In genomic region chr7:159102681-159103381, GRCh38 we compare ENCODE assay signal across 30 cellular contexts. TPM values are rescaled to one million over a fixed set of nuclear protein-coding genes. Genes with fewer than 3 reads are reported as not detected.
DNase-seq lines count a peak whose midpoint lies in the region; ATAC-seq, FAIRE-seq and TF ChIP-seq lines count a peak whose summit lies in the region.
"Had no signal": no experiment of that assay in that cellular context is flagged by ENCODE, and none has a peak within 500 bp of the region (broad histone marks: within the 10 kb centered on the region; RNA-seq: fewer than 3 reads in every experiment).

No MANE protein-coding gene starts in this region.

- H3K9me3 ChIP-seq in kidney (ENCODE audit: control insufficient read depth in 1 of 2, low read length in 2 of 2) (no peaks in the 10 kb centered on the region), sigmoid colon (no peaks in the 10 kb centered on the region)

- WGBS in sigmoid colon, 2 donors, result 88 to 90% methylated on average over 14 of the region's 14 CpGs

- H3K27me3 ChIP-seq in H7 (ENCODE audit: control insufficient read depth, insufficient read depth, low read length), result no peaks in the 10 kb centered on the region
- no peaks in the 10 kb centered on the region for H3K27me3 ChIP-seq in sigmoid colon

- TF ChIP-seq CTCF in kidney (IDR thresholded peaks at IDR 0.05; ENCODE audit: borderline replicate concordance, extremely low read depth, insufficient read depth), result no peak
- no peak for TF ChIP-seq CTCF in sigmoid colon (IDR thresholded peaks at IDR 0.05)

- DNase-seq in activated CD4-positive, CD25-positive, alpha-beta regulatory T cell treated with anti-CD3 and anti-CD28 coated beads, Interleukin-2, amount 50 U/mL, for 72 hours, result peak; percentile 26
- DNase-seq in H7 (peak; percentile 60), kidney (peak; percentile 32), sigmoid colon (peak; percentile 40), NCI-H345 treated with DMSO at 0.1 percent for 48 hours (lab: John Stamatoyannopoulos, UW; ENCODE audit: unreplicated experiment) (no peak)
- DNase-seq in stimulated activated CD4-positive, alpha-beta T cell treated with anti-CD3 and anti-CD28 coated beads, Interleukin-15, amount 100 ng/mL, for 24 hours, result no peak
- DNase-seq: activated B cell treated with CpG ODN at 0.5 μM for 24 hours; activated CD8-positive, alpha-beta T cell treated with anti-CD3 and anti-CD28 coated beads for 36 hours; activated naive CD4-positive, alpha-beta T cell treated with anti-CD3 and anti-CD28 coated beads, Interleukin-2, amount 50 U/mL, for 16 hours; activated T-cell treated with anti-CD3 and anti-CD28 coated beads for 4 hours; AML-193; DMS53; effector memory CD4-positive, alpha-beta T cell; foreskin melanocyte; GF-D8; naive B cell; NCI-H1436; NCI-H2171; small intestine; stimulated activated CD4-positive, alpha-beta T cell treated with anti-CD3 and anti-CD28 coated beads, Interleukin-2, amount 100 ng/mL, for 48 hours; stimulated activated naive CD4-positive, alpha-beta T cell had no signal

- intact Hi-C loops in kidney (cut with DNase I) (no loop called here), sigmoid colon (cut with DNase I) (no loop called here)

- H3K4me1 ChIP-seq in kidney (ENCODE audit: control insufficient read depth in 1 of 2, insufficient read depth in 1 of 2, low read depth in 1 of 2, low read length in 2 of 2), result peaks cover 0 to 3% of the 10 kb centered on the region in 2 donors
- peaks cover 0 to 27% (median 18%) of the 10 kb centered on the region in 4 donors for H3K4me1 ChIP-seq in sigmoid colon

- ATAC-seq in activated CD4-positive, CD25-positive, alpha-beta regulatory T cell treated with anti-CD3 and anti-CD28 coated beads, Interleukin-2, amount 50 U/mL, for 24 hours, result no peak
- ATAC-seq in HG02970 (IDR thresholded peaks at IDR 0.05; ENCODE audit: low FRiP score, unreplicated experiment), result no peak
- ATAC-seq: activated CD8-positive, alpha-beta T cell treated with anti-CD3 and anti-CD28 coated beads for 36 hours; esophagus mucosa; HCT116; K562 had no signal

- H3K27ac ChIP-seq in kidney (ENCODE audit: low read depth in 2 of 2, low read length in 2 of 2), result no peak overlapping the region
- no peak overlapping the region for H3K27ac ChIP-seq in sigmoid colon

- H3K36me3 ChIP-seq in H7 (replicated peaks; ENCODE audit: control insufficient read depth, insufficient read depth, low read length) (no peaks in the 10 kb centered on the region), kidney (ENCODE audit: control insufficient read depth in 1 of 2, insufficient read depth in 2 of 2, low read length in 2 of 2) (no peaks in the 10 kb centered on the region), sigmoid colon (peaks cover 0 to 13% (median 0%) of the 10 kb centered on the region in 4 donors)

- H3K4me3 ChIP-seq in H7 (ENCODE audit: insufficient read depth, low read depth, low read length), result no peak overlapping the region
- no peak overlapping the region for H3K4me3 ChIP-seq in kidney (ENCODE audit: low read length in 2 of 2)
- H3K4me3 ChIP-seq in sigmoid colon, result no peak overlapping the region
- H3K4me3 ChIP-seq: K562 had no signal

- no peak for TF ChIP-seq EP300 in sigmoid colon (IDR thresholded peaks at IDR 0.05)

- no peak for FAIRE-seq in kidney (lab: Jason Lieb, UNC)
- FAIRE-seq: astrocyte, K562, keratinocyte, small intestine had no signal

- TF ChIP-seq POLR2A in sigmoid colon (IDR thresholded peaks at IDR 0.05), result no peak

- no peak overlapping the region for H3K9ac ChIP-seq in kidney (ENCODE audit: low read length in 2 of 2)

RNA-seq across cellular contexts. Expression of gene VIPR2, which starts 41.8 kb away (rescaled TPM):
- 2.5 and 3.5 TPM in 2 replicates for total RNA-seq in H7 (2014; rRNA removed; shearing (Covaris generic))
- total RNA-seq in kidney (0.91 TPM), sigmoid colon (10 to 100 TPM; 11.7 to 21.4 (median 15.7) TPM)
- polyA plus RNA-seq in kidney (ENCODE audit: insufficient read depth, low read depth, low replicate concordance) (1.3 TPM), sigmoid colon (1 to 10 TPM in 2 of 3 donors, under 1 TPM in 1; 0.23 to 3.0 (median 2.4) TPM)
- total RNA-seq: A172, activated B cell treated with CpG ODN at 0.5 μM for 24 hours, RPMI7951 had no signal
- polyA plus RNA-seq: K562, keratinocyte had no signal

Comparison
In these comparisons a context has a peak if more than half of its experiments do, and no peak if none do; other contexts are left out.
1. DNase-seq: peak in activated CD4-positive, CD25-positive, alpha-beta regulatory T cell treated with anti-CD3 and anti-CD28 coated beads, Interleukin-2, amount 50 U/mL, for 72 hours (single experiment), H7 (single experiment), kidney (single experiment) and sigmoid colon (single experiment); none in stimulated activated CD4-positive, alpha-beta T cell treated with anti-CD3 and anti-CD28 coated beads, Interleukin-15, amount 100 ng/mL, for 24 hours (single experiment) and NCI-H345 treated with DMSO at 0.1 percent for 48 hours (single experiment).